Comparison of ENCODE assay signal across 20 cellular contexts in genomic region chr6:41805830-41806774, GRCh38. TPM values are rescaled to one million over a fixed set of nuclear protein-coding genes. Genes with fewer than 3 reads are reported as not detected.
"Had no signal": no experiment of that assay in that cellular context is flagged by ENCODE, and none has a peak within 500 bp of the region (broad histone marks: within the 10 kb centered on the region; RNA-seq: fewer than 3 reads in every experiment).

No MANE protein-coding gene starts in this region.

- H3K27ac ChIP-seq: SJSA1, SK-N-MC had no signal

- H3K4me3 ChIP-seq: MG63, SJSA1, SK-N-MC had no signal

- H3K4me1 ChIP-seq: SJSA1 had no signal

- H3K27me3 ChIP-seq: MG63, SJSA1 had no signal

- DNase-seq: Karpas-422, KG1, MG63, NCI-H1092 treated with DMSO at 0.1 percent for 48 hours, NCI-H1436, NCI-H187, NCI-H2029, NCI-H2081 treated with DMSO at 0.1 percent for 48 hours, NCI-H2171, NCI-H226, NCI-H446, NCI-H510A, NCI-H524 treated with DMSO at 0.1 percent for 48 hours, NCI-H69, NCI-H774, PC-3, Right ventricle myocardium superior, SIG-M5 had no signal

- H3K36me3 ChIP-seq: MG63, SJSA1 had no signal

- H3K9me3 ChIP-seq: MG63, SJSA1 had no signal

RNA-seq across cellular contexts. Expression of gene PRICKLE4, which starts 25.5 kb away (rescaled TPM):
- total RNA-seq: SJSA1 had no signal

RNA-seq across cellular contexts. Expression of gene PGC, which starts 58.9 kb away (rescaled TPM):
- total RNA-seq: PC-3, Right ventricle myocardium superior, SJSA1 had no signal
